ENCODE assay signal across 23 cellular contexts in genomic region chr21:32352556-32352955, GRCh38. TPM values are rescaled to one million over a fixed set of nuclear protein-coding genes. Genes with fewer than 3 reads are reported as not detected.
"Had no signal": no experiment of that assay in that cellular context is flagged by ENCODE, and none has a peak within 500 bp of the region (broad histone marks: within the 10 kb centered on the region; RNA-seq: fewer than 3 reads in every experiment).

No MANE protein-coding gene starts in this region.

- H3K4me1 Mint-ChIP-seq: activated naive CD8-positive, alpha-beta T cell treated with anti-CD3 and anti-CD28 coated beads for 36 hours; T-cell had no signal

- ATAC-seq: activated T-cell treated with anti-CD3 and anti-CD28 coated beads, Interleukin-2, amount 50 U/mL, for 72 hours; K562; PC-3; T-cell had no signal

- H3K27me3 ChIP-seq: brain microvascular endothelial cell, cardiac muscle cell had no signal

- H3K9me3 Mint-ChIP-seq: activated CD4-positive, alpha-beta memory T cell treated with anti-CD3 and anti-CD28 coated beads for 36 hours; activated CD4-positive, alpha-beta T cell treated with anti-CD3 and anti-CD28 coated beads, Interleukin-2, amount 10 ng/mL, durations not matched to agents 7 days and 5 days; activated naive CD4-positive, alpha-beta T cell treated with anti-CD3 and anti-CD28 coated beads, Interleukin-2, amount 10 ng/mL, durations not matched to agents 7 days and 5 days; activated naive CD8-positive, alpha-beta T cell treated with anti-CD3 and anti-CD28 coated beads for 36 hours; activated T-cell treated with anti-CD3 and anti-CD28 coated beads, Interleukin-2, amount 50 U/mL, for 72 hours; activated T-helper 2 cell treated with anti-CD3 and anti-CD28 coated beads, Interferon-gamma antibody, Interleukin-2, Interleukin-4, amounts not matched to agents 10 μg/mL and 5 μg/mL and 100 μg/mL, durations not matched to agents 14 hours and 24 hours and 36 hours; T-cell had no signal

- DNase-seq: activated CD4-positive, alpha-beta memory T cell treated with anti-CD3 and anti-CD28 coated beads for 36 hours; activated CD4-positive, alpha-beta T cell treated with anti-CD3 and anti-CD28 coated beads, Interleukin-2, amount 10 ng/mL, durations not matched to agents 7 days and 5 days; activated CD4-positive, CD25-positive, alpha-beta regulatory T cell; activated gamma-delta T cell treated with Interleukin-2 at 50 U/mL for 16 hours; activated naive CD4-positive, alpha-beta T cell treated with anti-CD3 and anti-CD28 coated beads, Interleukin-2, amount 10 ng/mL, durations not matched to agents 7 days and 5 days; activated naive CD8-positive, alpha-beta T cell treated with anti-CD3 and anti-CD28 coated beads for 36 hours; activated T-cell treated with anti-CD3 and anti-CD28 coated beads, Interleukin-2, amount 50 U/mL, for 72 hours; brain microvascular endothelial cell; Kasumi-1; NCI-H1105 treated with DMSO at 0.1 percent for 48 hours; NCI-H1436 treated with DMSO at 0.1 percent for 48 hours; NCI-H187; NCI-H2081 treated with DMSO at 0.1 percent for 48 hours; NCI-H446; NCI-H524; PC-3; T-cell; T-helper 2 cell; T1000 had no signal

- H3K27ac ChIP-seq: brain microvascular endothelial cell, cardiac muscle cell, SK-N-MC had no signal

- H3K27ac Mint-ChIP-seq: activated CD4-positive, alpha-beta memory T cell treated with anti-CD3 and anti-CD28 coated beads for 36 hours; activated CD4-positive, alpha-beta T cell treated with anti-CD3 and anti-CD28 coated beads, Interleukin-2, amount 10 ng/mL, durations not matched to agents 7 days and 5 days; activated naive CD4-positive, alpha-beta T cell treated with anti-CD3 and anti-CD28 coated beads, Interleukin-2, amount 10 ng/mL, durations not matched to agents 7 days and 5 days; activated naive CD8-positive, alpha-beta T cell treated with anti-CD3 and anti-CD28 coated beads for 36 hours; activated T-cell treated with anti-CD3 and anti-CD28 coated beads, Interleukin-2, amount 50 U/mL, for 72 hours; T-cell had no signal

- H3K4me3 Mint-ChIP-seq: activated CD4-positive, alpha-beta memory T cell treated with anti-CD3 and anti-CD28 coated beads for 36 hours; activated CD4-positive, alpha-beta T cell treated with anti-CD3 and anti-CD28 coated beads, Interleukin-2, amount 10 ng/mL, durations not matched to agents 7 days and 5 days; activated naive CD4-positive, alpha-beta T cell treated with anti-CD3 and anti-CD28 coated beads, Interleukin-2, amount 10 ng/mL, durations not matched to agents 7 days and 5 days; activated naive CD8-positive, alpha-beta T cell treated with anti-CD3 and anti-CD28 coated beads for 36 hours; activated T-cell treated with anti-CD3 and anti-CD28 coated beads, Interleukin-2, amount 50 U/mL, for 72 hours; T-cell had no signal

- H3K4me3 ChIP-seq: cardiac muscle cell, K562, SK-N-MC had no signal

RNA-seq across cellular contexts. Expression of gene MRAP, which starts 53.9 kb away (rescaled TPM):
- total RNA-seq: activated CD4-positive, alpha-beta memory T cell treated with anti-CD3 and anti-CD28 coated beads for 36 hours; activated CD4-positive, alpha-beta T cell treated with anti-CD3 and anti-CD28 coated beads, Interleukin-2, amount 10 ng/mL, durations not matched to agents 7 days and 5 days; activated naive CD8-positive, alpha-beta T cell treated with anti-CD3 and anti-CD28 coated beads for 36 hours; activated T-cell treated with anti-CD3 and anti-CD28 coated beads, Interleukin-2, amount 50 U/mL, for 72 hours; activated T-helper 2 cell treated with anti-CD3 and anti-CD28 coated beads, Interferon-gamma antibody, Interleukin-2, Interleukin-4, amounts not matched to agents 10 μg/mL and 5 μg/mL and 100 μg/mL, durations not matched to agents 14 hours and 24 hours and 36 hours; cardiac muscle cell; K562; PC-3; T-cell had no signal
- polyA plus RNA-seq: cardiac muscle cell had no signal

RNA-seq across cellular contexts. Expression of gene EVA1C, which starts 60.0 kb away (rescaled TPM):
- polyA plus RNA-seq: cardiac muscle cell, K562 had no signal
